ENCODE assay signal across 11 cellular contexts in the genomic region with DNA sequence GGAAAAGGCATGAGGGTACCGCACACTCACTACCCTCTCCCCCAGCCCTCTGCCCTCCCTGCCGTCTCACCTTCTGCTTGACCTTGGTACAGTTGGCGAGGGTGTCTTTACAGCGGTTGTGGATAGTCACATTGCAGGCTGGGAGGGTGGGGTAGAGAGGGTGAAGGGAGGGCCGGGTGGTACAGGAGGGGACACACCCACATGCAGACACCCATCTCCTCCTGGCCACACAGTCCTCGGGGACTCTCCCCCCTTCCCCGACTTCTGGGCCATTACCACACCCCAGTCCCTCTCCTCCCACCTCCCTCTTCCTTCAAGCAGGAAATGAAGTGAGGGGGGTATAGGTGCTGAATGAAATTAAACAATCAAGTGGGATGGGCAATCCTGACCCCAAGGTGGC. TPM values are rescaled to one million over a fixed set of nuclear protein-coding genes. Genes with fewer than 3 reads are reported as not detected.
A peak's percentile ranks its signal among the peaks of the same experiment; 100 is the strongest.
DNase-seq lines count a peak whose midpoint lies in the region; ATAC-seq and TF ChIP-seq lines count a peak whose summit lies in the region.
"Had no signal": no experiment of that assay in that cellular context is flagged by ENCODE, and none has a peak within 500 bp of the region (broad histone marks: within the 10 kb centered on the region; RNA-seq: fewer than 3 reads in every experiment).

No MANE protein-coding gene starts in this region.

- H3K4me1 ChIP-seq in lower lobe of right lung (peaks cover 84% of the 10 kb centered on the region), suprapubic skin (peaks cover 60% of the 10 kb centered on the region)

- no peak for TF ChIP-seq EP300 in suprapubic skin (IDR thresholded peaks at IDR 0.05)

- peaks cover 57% of the 10 kb centered on the region for H3K36me3 Mint-ChIP-seq in activated CD4-positive, alpha-beta T cell treated with anti-CD3 and anti-CD28 coated beads for 36 hours (ENCODE audit: low read depth)
- peaks cover 72% of the 10 kb centered on the region for H3K36me3 Mint-ChIP-seq in activated naive CD8-positive, alpha-beta T cell treated with anti-CD3 and anti-CD28 coated beads, Interleukin-2, amount 50 U/mL, for 24 hours (ENCODE audit: low read depth)

- no peak overlapping the region for H3K4me3 Mint-ChIP-seq in activated CD4-positive, alpha-beta T cell treated with anti-CD3 and anti-CD28 coated beads for 36 hours
- peak overlapping the region; percentile 34 for H3K4me3 Mint-ChIP-seq in activated naive CD8-positive, alpha-beta T cell treated with anti-CD3 and anti-CD28 coated beads, Interleukin-2, amount 50 U/mL, for 24 hours

- peaks cover 84% of the 10 kb centered on the region for H3K36me3 ChIP-seq in lower lobe of right lung
- peaks cover 73% of the 10 kb centered on the region for H3K36me3 ChIP-seq in suprapubic skin

- CTCF ChIA-PET in activated CD4-positive, alpha-beta T cell treated with anti-CD3 and anti-CD28 coated beads for 36 hours (lab: Charles Lee): interaction anchor here (1.3 to 2.2 kb wide), 3 partner anchors 10 to 29 kb away, joined by 5 to 12 read pairs (median 6); no protein-coding TSS in a partner anchor

- no peak for DNase-seq in activated CD4-positive, alpha-beta T cell treated with anti-CD3 and anti-CD28 coated beads for 36 hours
- no peak for DNase-seq in activated CD4-positive, alpha-beta T cell treated with anti-CD3 and anti-CD28 coated beads for 48 hours
- DNase-seq in activated naive CD8-positive, alpha-beta T cell treated with anti-CD3 and anti-CD28 coated beads, Interleukin-2, amount 50 U/mL, for 24 hours: no peak
- DNase-seq in lower lobe of right lung (no peak), suprapubic skin (ENCODE audit: low spot score in 2 of 2) (no peak), NCI-H187 (lab: John Stamatoyannopoulos, UW) (no peak)
- DNase-seq: GDM1, KG1 had no signal

- intact Hi-C loops in activated CD4-positive, alpha-beta T cell treated with anti-CD3 and anti-CD28 coated beads for 36 hours (cut with DNase I, micrococcal nuclease): loop anchor here in 1 of 2 experiments (2.0 kb wide), 1 partner anchor 22 kb away; no protein-coding TSS in a partner anchor
- intact Hi-C loops in lower lobe of right lung (cut with DNase I): no loop called here

- H3K27ac ChIP-seq in lower lobe of right lung: peak overlapping the region; percentile 77
- peak overlapping the region; percentile 1 for H3K27ac ChIP-seq in suprapubic skin

- no peak for TF ChIP-seq CTCF in lower lobe of right lung (IDR thresholded peaks at IDR 0.05)
- TF ChIP-seq CTCF in suprapubic skin (IDR thresholded peaks at IDR 0.05): no peak

- H3K4me3 ChIP-seq in lower lobe of right lung (peak overlapping the region; percentile 33), suprapubic skin (no peak overlapping the region)

- ATAC-seq in activated CD4-positive, alpha-beta T cell treated with anti-CD3 and anti-CD28 coated beads for 36 hours: no peak
- no peak for ATAC-seq in activated naive CD8-positive, alpha-beta T cell treated with anti-CD3 and anti-CD28 coated beads, Interleukin-2, amount 50 U/mL, for 24 hours
- ATAC-seq in lower lobe of right lung (peak in 1 of 2 donors; percentile 2), HG03159 (IDR thresholded peaks at IDR 0.05; ENCODE audit: unreplicated experiment) (no peak), HG03520 (IDR thresholded peaks at IDR 0.05; ENCODE audit: unreplicated experiment) (no peak)

- H3K4me1 Mint-ChIP-seq in activated CD4-positive, alpha-beta T cell treated with anti-CD3 and anti-CD28 coated beads for 36 hours: peaks cover 57% of the 10 kb centered on the region
- H3K4me1 Mint-ChIP-seq in activated naive CD8-positive, alpha-beta T cell treated with anti-CD3 and anti-CD28 coated beads, Interleukin-2, amount 50 U/mL, for 24 hours: peaks cover 65% of the 10 kb centered on the region

- no peaks in the 10 kb centered on the region for H3K9me3 ChIP-seq in lower lobe of right lung
- H3K9me3 ChIP-seq in suprapubic skin: no peaks in the 10 kb centered on the region

- peak overlapping the region; percentile 83 for H3K27ac Mint-ChIP-seq in activated CD4-positive, alpha-beta T cell treated with anti-CD3 and anti-CD28 coated beads for 36 hours
- peak overlapping the region; percentile 90 for H3K27ac Mint-ChIP-seq in activated naive CD8-positive, alpha-beta T cell treated with anti-CD3 and anti-CD28 coated beads, Interleukin-2, amount 50 U/mL, for 24 hours

- H3K27me3 ChIP-seq in lower lobe of right lung (ENCODE audit: low read depth): no peaks in the 10 kb centered on the region
- no peaks in the 10 kb centered on the region for H3K27me3 ChIP-seq in suprapubic skin

- TF ChIP-seq POLR2A in suprapubic skin (IDR thresholded peaks at IDR 0.05): no peak

- POLR2A ChIA-PET in activated CD4-positive, alpha-beta T cell treated with anti-CD3 and anti-CD28 coated beads for 36 hours (lab: Charles Lee): interaction anchor here (1.1 to 1.5 kb wide), 2 partner anchors 12 to 35 kb away, joined by 3 to 4 read pairs; a partner anchor contains a TSS

- H3K9me3 Mint-ChIP-seq in activated CD4-positive, alpha-beta T cell treated with anti-CD3 and anti-CD28 coated beads for 36 hours (ENCODE audit: low read depth): no peaks in the 10 kb centered on the region
- H3K9me3 Mint-ChIP-seq in activated naive CD8-positive, alpha-beta T cell treated with anti-CD3 and anti-CD28 coated beads, Interleukin-2, amount 50 U/mL, for 24 hours: no peaks in the 10 kb centered on the region

- 65% methylated on average over 7 of the region's 7 CpGs for WGBS in suprapubic skin

- no peaks in the 10 kb centered on the region for H3K27me3 Mint-ChIP-seq in activated CD4-positive, alpha-beta T cell treated with anti-CD3 and anti-CD28 coated beads for 36 hours
- no peaks in the 10 kb centered on the region for H3K27me3 Mint-ChIP-seq in activated naive CD8-positive, alpha-beta T cell treated with anti-CD3 and anti-CD28 coated beads, Interleukin-2, amount 50 U/mL, for 24 hours

RNA-seq across cellular contexts. Expression of a gene that starts 11.6 kb away (rescaled TPM):
- 100 to 1,000 TPM; 135 to 216 TPM for total RNA-seq in activated CD4-positive, alpha-beta T cell treated with anti-CD3 and anti-CD28 coated beads for 36 hours
- total RNA-seq in lower lobe of right lung (252 TPM), suprapubic skin (10 to 100 TPM; 13.7 to 42.1 (median 20.6) TPM)

RNA-seq across cellular contexts. Expression of a gene that starts 25.3 kb away (rescaled TPM):
- not detected for total RNA-seq in activated CD4-positive, alpha-beta T cell treated with anti-CD3 and anti-CD28 coated beads for 36 hours
- total RNA-seq in lower lobe of right lung (not detected), suprapubic skin (not detected)
- total RNA-seq: myocyte had no signal

RNA-seq across cellular contexts. Expression of a gene that starts 32.5 kb away (rescaled TPM):
- total RNA-seq in activated CD4-positive, alpha-beta T cell treated with anti-CD3 and anti-CD28 coated beads for 36 hours: 10 to 100 TPM; 68.7 to 97.5 TPM
- 42.8 TPM for total RNA-seq in lower lobe of right lung
- 100 to 1,000 TPM in 1 of 4 donors, 10 to 100 TPM in 3; 33.6 to 116 (median 50.3) TPM for total RNA-seq in suprapubic skin

RNA-seq across cellular contexts. Expression of a gene that starts 54.0 kb away (rescaled TPM):
- 100 to 1,000 TPM; 143 to 197 TPM for total RNA-seq in activated CD4-positive, alpha-beta T cell treated with anti-CD3 and anti-CD28 coated beads for 36 hours
- total RNA-seq in lower lobe of right lung (207 TPM), suprapubic skin (100 to 1,000 TPM; 160 to 278 (median 240) TPM)

RNA-seq across cellular contexts. Expression of a gene that starts 55.6 kb away (rescaled TPM):
- total RNA-seq in activated CD4-positive, alpha-beta T cell treated with anti-CD3 and anti-CD28 coated beads for 36 hours: 10 to 100 TPM; 20.3 to 23.0 TPM
- 56.4 TPM for total RNA-seq in lower lobe of right lung
- total RNA-seq in suprapubic skin: 10 to 100 TPM; 18.1 to 30.8 (median 23.8) TPM
